In the genomic region with DNA sequence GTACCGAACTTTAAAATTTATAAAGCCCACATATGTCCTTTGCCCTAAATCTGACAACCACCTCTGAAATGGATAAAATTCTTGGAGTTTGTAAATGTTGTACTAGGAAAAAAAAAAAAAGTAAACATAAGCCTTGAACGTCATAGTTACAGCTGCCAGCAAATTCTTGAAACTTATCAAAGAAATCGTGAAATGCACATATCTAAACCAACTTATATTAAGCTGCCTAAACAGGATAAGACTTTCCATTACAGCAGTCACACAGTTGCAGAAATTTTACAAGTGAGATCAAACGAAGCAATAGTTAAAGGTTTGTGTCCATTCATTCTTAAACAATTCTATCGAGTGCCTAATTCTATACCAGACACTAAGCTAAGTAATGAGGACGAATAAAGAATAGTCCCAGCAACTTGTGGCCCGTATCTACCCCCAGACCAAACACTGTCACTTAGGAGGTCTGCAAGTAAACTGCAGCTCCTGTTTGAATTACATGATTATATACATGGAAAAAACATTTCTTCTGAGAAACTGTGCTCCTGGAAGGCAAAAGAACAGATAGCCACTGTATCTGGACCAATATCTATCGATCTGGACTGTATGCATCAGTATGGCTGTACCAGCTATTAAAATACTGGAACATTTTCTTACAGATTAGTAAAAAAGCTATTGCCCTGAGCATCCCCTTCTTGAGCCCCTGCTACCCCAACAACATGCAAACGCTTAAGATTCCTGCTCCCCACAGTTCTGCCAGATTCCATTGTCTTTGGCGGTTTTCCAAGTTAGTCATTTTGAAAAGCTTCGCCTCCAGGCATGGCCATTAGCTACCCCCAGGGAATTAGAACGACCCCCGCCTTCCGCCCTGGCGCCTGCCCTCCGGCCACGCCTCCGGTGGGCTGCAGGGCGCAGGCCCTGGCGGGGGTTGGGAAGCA, we compare ENCODE assay signal across 8 cellular contexts. TPM values are rescaled to one million over a fixed set of nuclear protein-coding genes. Genes with fewer than 3 reads are reported as not detected.
DNase-seq lines count a peak whose midpoint lies in the region; ATAC-seq and TF ChIP-seq lines count a peak whose summit lies in the region.

No MANE protein-coding gene starts in this region.

- no peaks in the 10 kb centered on the region for H4K20me1 ChIP-seq in smooth muscle cell (ENCODE audit: low read depth)

- peaks cover 13 to 14% of the 10 kb centered on the region in 2 donors for H3K4me1 Mint-ChIP-seq in natural killer cell
- H3K4me1 Mint-ChIP-seq in natural killer cell treated with Interleukin-12 subunit alpha and Interleukin-12 subunit beta and Interleukin-15 and Interleukin-18, amount 100 ng/mL, for 72 hours (ENCODE audit: low read depth in 2 of 2), result peaks cover 4 to 6% of the 10 kb centered on the region in 2 donors

- H3K36me3 ChIP-seq in adrenal gland (replicated peaks in 1 of 2) (no peaks in the 10 kb centered on the region), smooth muscle cell (ENCODE audit: low read depth) (no peaks in the 10 kb centered on the region)

- H3K27me3 Mint-ChIP-seq in natural killer cell (ENCODE audit: low read depth in 2 of 2), result peaks cover 0 to 3% of the 10 kb centered on the region in 2 donors
- peaks cover 0 to 4% of the 10 kb centered on the region in 2 donors for H3K27me3 Mint-ChIP-seq in natural killer cell treated with Interleukin-12 subunit alpha and Interleukin-12 subunit beta and Interleukin-15 and Interleukin-18, amount 100 ng/mL, for 72 hours

- H3K36me3 Mint-ChIP-seq in natural killer cell, result no peaks in the 10 kb centered on the region
- H3K36me3 Mint-ChIP-seq in natural killer cell treated with Interleukin-12 subunit alpha and Interleukin-12 subunit beta and Interleukin-15 and Interleukin-18, amount 100 ng/mL, for 72 hours, result peaks cover 8% of the 10 kb centered on the region

- intact Hi-C loops in natural killer cell (cut with micrococcal nuclease) (no loop called here), adrenal gland (cut with DNase I) (no loop called here)

- H3K4me3 ChIP-seq in adrenal gland (peak overlapping the region in 2 of 4 donors; percentile 37 to 55), smooth muscle cell (peak overlapping the region; percentile 20)

- H3K4me1 ChIP-seq in adrenal gland (replicated peaks in 1 of 2) (peaks cover 0 to 17% of the 10 kb centered on the region in 2 donors), smooth muscle cell (ENCODE audit: low read depth) (peaks cover 10% of the 10 kb centered on the region)

- H3K4me3 Mint-ChIP-seq in natural killer cell, result peak overlapping the region; percentile 53
- H3K4me3 Mint-ChIP-seq in natural killer cell treated with Interleukin-12 subunit alpha and Interleukin-12 subunit beta and Interleukin-15 and Interleukin-18, amount 100 ng/mL, for 72 hours, result no peak overlapping the region

- no peak for DNase-seq in natural killer cell
- no peak for DNase-seq in natural killer cell treated with Interleukin-12 subunit alpha and Interleukin-12 subunit beta and Interleukin-15 and Interleukin-18, amount 100 ng/mL, for 72 hours (ENCODE audit: low spot score)
- peak in 4 of 7 donors; percentile 22 to 35 (median 26) for DNase-seq in adrenal gland
- DNase-seq in hepatic stellate cell (ENCODE audit: low spot score), result peak; percentile 21
- no peak for DNase-seq in smooth muscle cell (lab: John Stamatoyannopoulos, UW; ENCODE audit: unreplicated experiment)
- DNase-seq in activated CD4-positive, alpha-beta T cell treated with anti-CD3 and anti-CD28 coated beads, Interleukin-2, amount 50 U/mL, for 4 hours, result no peak

- peak overlapping the region; percentile 69 for H3K4me2 ChIP-seq in smooth muscle cell

- no peaks in the 10 kb centered on the region for H3K9me3 Mint-ChIP-seq in natural killer cell
- no peaks in the 10 kb centered on the region for H3K9me3 Mint-ChIP-seq in natural killer cell treated with Interleukin-12 subunit alpha and Interleukin-12 subunit beta and Interleukin-15 and Interleukin-18, amount 100 ng/mL, for 72 hours

- H3K9ac ChIP-seq in smooth muscle cell (ENCODE audit: low read depth), result peak overlapping the region; percentile 46

- H3F3A ChIP-seq in smooth muscle cell (ENCODE audit: low read depth), result peaks cover 16% of the 10 kb centered on the region

- peak overlapping the region in 1 of 2 donors; percentile 41 for H3K27ac Mint-ChIP-seq in natural killer cell
- no peak overlapping the region for H3K27ac Mint-ChIP-seq in natural killer cell treated with Interleukin-12 subunit alpha and Interleukin-12 subunit beta and Interleukin-15 and Interleukin-18, amount 100 ng/mL, for 72 hours

- H3K27me3 ChIP-seq in adrenal gland, result no peaks in the 10 kb centered on the region
- H3K27me3 ChIP-seq in smooth muscle cell (ENCODE audit: low read depth), result no peaks in the 10 kb centered on the region

- 13 to 30% (median 21%) methylated on average over 11 to 20 of the region's 20 CpGs for WGBS in adrenal gland, 4 donors
- 13% methylated on average over 20 of the region's 20 CpGs for WGBS in smooth muscle cell (ENCODE audit: low lambda C conversion rate)

- H2AFZ ChIP-seq in smooth muscle cell (ENCODE audit: low read depth), result peak overlapping the region; percentile 96

- TF ChIP-seq POLR2A in adrenal gland (IDR thresholded peaks at IDR 0.05), result no peak
- TF ChIP-seq POLR2A in GM18505 (IDR thresholded peaks at IDR 0.05; ENCODE audit: borderline replicate concordance, extremely low read depth, insufficient read depth, insufficient read length), result no peak

- ATAC-seq in natural killer cell (no peak), GM18505 (IDR thresholded peaks at IDR 0.05; ENCODE audit: unreplicated experiment) (no peak), HG02623 (IDR thresholded peaks at IDR 0.05; ENCODE audit: unreplicated experiment) (no peak)
- no peak for ATAC-seq in natural killer cell treated with Interleukin-12 subunit alpha and Interleukin-12 subunit beta and Interleukin-15 and Interleukin-18, amount 100 ng/mL, for 72 hours

- H3K27ac ChIP-seq in adrenal gland (peak overlapping the region; percentile 44 to 90 (median 71)), smooth muscle cell (ENCODE audit: low read depth) (peak overlapping the region; percentile 87)

- peaks cover 14% of the 10 kb centered on the region for H3K79me2 ChIP-seq in smooth muscle cell (ENCODE audit: low read depth)

- H3K9me3 ChIP-seq in adrenal gland (replicated peaks in 1 of 3) (no peaks in the 10 kb centered on the region), smooth muscle cell (replicated peaks; ENCODE audit: low read depth) (no peaks in the 10 kb centered on the region)

- TF ChIP-seq CTCF in natural killer cell (IDR thresholded peaks at IDR 0.05) (no peak), adrenal gland (IDR thresholded peaks at IDR 0.05) (no peak), smooth muscle cell (IDR thresholded peaks at IDR 0.05; ENCODE audit: borderline replicate concordance, insufficient read depth, poor library complexity, severe bottlenecking) (no peak)

RNA-seq across cellular contexts. Expression of gene SEC22B, which starts 3.4 kb away (rescaled TPM):
- total RNA-seq in natural killer cell, result 10 to 100 TPM; 30.5 to 39.7 (median 30.8) TPM
- total RNA-seq in natural killer cell treated with Interleukin-12 subunit alpha and Interleukin-12 subunit beta and Interleukin-15 and Interleukin-18, amount 100 ng/mL, for 72 hours, result 10 to 100 TPM; 23.9 to 29.7 TPM
- total RNA-seq in adrenal gland, result 10 to 100 TPM; 22.5 to 44.8 (median 31.8) TPM
- 10 to 100 TPM; 18.0 to 59.8 (median 25.7) TPM for polyA plus RNA-seq in adrenal gland
- 55.0 and 70.7 TPM in 2 replicates for total RNA-seq in smooth muscle cell
- polyA plus RNA-seq in smooth muscle cell, result 35.9 and 36.4 TPM in 2 replicates

Comparison
In these comparisons a context has a peak if more than half of its experiments do, and no peak if none do; other contexts are left out.
1. DNase-seq: peak in adrenal gland (4 of 7) and hepatic stellate cell (single experiment); none in natural killer cell (single experiment), natural killer cell treated with Interleukin-12 subunit alpha and Interleukin-12 subunit beta and Interleukin-15 and Interleukin-18, amount 100 ng/mL, for 72 hours (single experiment), smooth muscle cell (single experiment) and activated CD4-positive, alpha-beta T cell treated with anti-CD3 and anti-CD28 coated beads, Interleukin-2, amount 50 U/mL, for 4 hours (0 of 2).